Comparison of ENCODE assay signal across 1 cellular context in the genomic region with DNA sequence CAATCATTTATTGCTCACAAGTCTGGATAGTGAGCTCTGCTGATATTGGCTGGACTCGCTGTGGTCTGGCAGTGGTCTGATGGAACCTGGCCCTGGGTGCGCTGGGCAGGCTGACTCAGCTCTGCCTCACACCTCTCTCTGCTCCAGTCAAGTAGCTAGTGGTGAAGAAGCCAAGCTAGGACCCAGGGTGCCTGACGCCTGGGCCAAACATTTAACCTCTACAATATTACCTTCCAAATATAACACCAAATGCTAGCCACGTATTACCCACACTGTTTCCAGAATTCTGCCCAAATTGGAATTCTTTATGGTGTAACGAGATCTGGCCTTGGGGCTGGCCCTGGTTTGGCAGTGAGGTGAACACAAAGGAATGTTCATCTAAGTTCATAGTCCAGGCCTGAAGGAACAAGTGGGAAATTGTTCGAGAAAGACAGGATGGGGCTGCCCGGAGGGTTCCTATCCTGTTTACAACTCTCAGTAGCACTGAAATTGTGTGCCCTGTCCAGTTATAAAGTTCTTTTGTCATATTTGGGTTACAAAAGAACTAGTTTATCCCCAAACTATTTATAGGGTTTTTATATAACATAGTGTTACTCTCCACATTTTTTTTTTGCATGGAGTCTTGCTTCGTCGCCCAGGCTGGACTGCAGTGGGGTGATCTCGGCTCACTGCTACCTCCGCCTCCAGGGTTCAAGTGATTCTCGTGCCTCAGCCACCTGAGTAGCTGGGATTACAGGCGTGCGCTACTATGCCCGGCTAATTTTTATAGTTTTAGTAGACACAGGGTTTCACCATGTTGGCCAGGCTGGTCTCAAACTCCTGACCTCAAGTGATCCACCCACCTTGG.
A peak's percentile ranks its signal among the peaks of the same experiment; 100 is the strongest.
TF ChIP-seq lines count a peak whose summit lies in the region.

No MANE protein-coding gene starts in this region.

TF ChIP-seq in HepG2, 621 proteins besides CTCF, POLR2A, EP300 and RAD21 (continued from another document and continues in another):
- TF ChIP-seq, protein P1, sequence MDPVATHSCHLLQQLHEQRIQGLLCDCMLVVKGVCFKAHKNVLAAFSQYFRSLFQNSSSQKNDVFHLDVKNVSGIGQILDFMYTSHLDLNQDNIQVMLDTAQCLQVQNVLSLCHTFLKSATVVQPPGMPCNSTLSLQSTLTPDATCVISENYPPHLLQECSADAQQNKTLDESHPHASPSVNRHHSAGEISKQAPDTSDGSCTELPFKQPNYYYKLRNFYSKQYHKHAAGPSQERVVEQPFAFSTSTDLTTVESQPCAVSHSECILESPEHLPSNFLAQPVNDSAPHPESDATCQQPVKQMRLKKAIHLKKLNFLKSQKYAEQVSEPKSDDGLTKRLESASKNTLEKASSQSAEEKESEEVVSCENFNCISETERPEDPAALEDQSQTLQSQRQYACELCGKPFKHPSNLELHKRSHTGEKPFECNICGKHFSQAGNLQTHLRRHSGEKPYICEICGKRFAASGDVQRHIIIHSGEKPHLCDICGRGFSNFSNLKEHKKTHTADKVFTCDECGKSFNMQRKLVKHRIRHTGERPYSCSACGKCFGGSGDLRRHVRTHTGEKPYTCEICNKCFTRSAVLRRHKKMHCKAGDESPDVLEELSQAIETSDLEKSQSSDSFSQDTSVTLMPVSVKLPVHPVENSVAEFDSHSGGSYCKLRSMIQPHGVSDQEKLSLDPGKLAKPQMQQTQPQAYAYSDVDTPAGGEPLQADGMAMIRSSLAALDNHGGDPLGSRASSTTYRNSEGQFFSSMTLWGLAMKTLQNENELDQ (CRISPR knock-in tag; IDR thresholded peaks at IDR 0.05; ENCODE audit: borderline replicate concordance), result no peak
- TF ChIP-seq, protein P2, sequence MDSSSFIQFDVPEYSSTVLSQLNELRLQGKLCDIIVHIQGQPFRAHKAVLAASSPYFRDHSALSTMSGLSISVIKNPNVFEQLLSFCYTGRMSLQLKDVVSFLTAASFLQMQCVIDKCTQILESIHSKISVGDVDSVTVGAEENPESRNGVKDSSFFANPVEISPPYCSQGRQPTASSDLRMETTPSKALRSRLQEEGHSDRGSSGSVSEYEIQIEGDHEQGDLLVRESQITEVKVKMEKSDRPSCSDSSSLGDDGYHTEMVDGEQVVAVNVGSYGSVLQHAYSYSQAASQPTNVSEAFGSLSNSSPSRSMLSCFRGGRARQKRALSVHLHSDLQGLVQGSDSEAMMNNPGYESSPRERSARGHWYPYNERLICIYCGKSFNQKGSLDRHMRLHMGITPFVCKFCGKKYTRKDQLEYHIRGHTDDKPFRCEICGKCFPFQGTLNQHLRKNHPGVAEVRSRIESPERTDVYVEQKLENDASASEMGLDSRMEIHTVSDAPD (CRISPR knock-in tag; IDR thresholded peaks at IDR 0.05), result peak; percentile 95
- TF ChIP-seq ZSCAN20 (CRISPR knock-in tag; IDR thresholded peaks at IDR 0.05; ENCODE audit: borderline replicate concordance) (no peak), MYNN (CRISPR knock-in tag; IDR thresholded peaks at IDR 0.05; ENCODE audit: low read depth) (no peak), ARNT (IDR thresholded peaks at IDR 0.05) (no peak), ZFP36L1 (CRISPR knock-in tag; IDR thresholded peaks at IDR 0.05) (peak; percentile 85; the same call in 1 of the 2 replicates), KLF11 (CRISPR knock-in tag; IDR thresholded peaks at IDR 0.05) (no peak), ZNF543 (CRISPR knock-in tag; IDR thresholded peaks at IDR 0.05) (no peak), ZNF577 (CRISPR knock-in tag; IDR thresholded peaks at IDR 0.05; ENCODE audit: borderline replicate concordance, low read depth) (no peak), MED1 (CRISPR knock-in tag; IDR thresholded peaks at IDR 0.05) (peak; percentile 85), NFE2 (CRISPR knock-in tag; IDR thresholded peaks at IDR 0.05) (no peak), HDAC2 (CRISPR knock-in tag; IDR thresholded peaks at IDR 0.05) (peak; percentile 58), ZFAT (CRISPR knock-in tag; conservative IDR thresholded peaks at IDR 0.05) (no peak), ZNF572 (CRISPR knock-in tag; IDR thresholded peaks at IDR 0.05) (no peak), TEAD2 (CRISPR knock-in tag; IDR thresholded peaks at IDR 0.05) (0 out of 2 replicates have a peak, but pooled peaks have one; percentile 11), SIX4 (CRISPR knock-in tag; IDR thresholded peaks at IDR 0.05) (peak; percentile 73), ZNF326 (CRISPR knock-in tag; IDR thresholded peaks at IDR 0.05; ENCODE audit: borderline replicate concordance) (no peak), RFX5 (IDR thresholded peaks at IDR 0.05; ENCODE audit: low read depth, low read length) (no peak), MYC (CRISPR knock-in tag; IDR thresholded peaks at IDR 0.05; ENCODE audit: borderline replicate concordance) (no peak), ARHGAP35 (CRISPR knock-in tag; IDR thresholded peaks at IDR 0.05; ENCODE audit: borderline replicate concordance) (no peak), CEBPB (IDR thresholded peaks at IDR 0.05; ENCODE audit: borderline replicate concordance, low read depth, low read length) (0 out of 2 replicates have a peak, but pooled peaks have one; percentile 16), SNAI1 (CRISPR knock-in tag; IDR thresholded peaks at IDR 0.05; ENCODE audit: borderline replicate concordance) (no peak), KLF15 (CRISPR knock-in tag; IDR thresholded peaks at IDR 0.05; ENCODE audit: borderline replicate concordance) (no peak), SOX6 (IDR thresholded peaks at IDR 0.05) (no peak), SOX6 (CRISPR knock-in tag; IDR thresholded peaks at IDR 0.05) (peak; percentile 87), ZNF3 (CRISPR knock-in tag; IDR thresholded peaks at IDR 0.05) (no peak), KLF16 (CRISPR knock-in tag; IDR thresholded peaks at IDR 0.05) (no peak; a peak in 1 of 4 replicates), ZNF431 (CRISPR knock-in tag; IDR thresholded peaks at IDR 0.05; ENCODE audit: borderline replicate concordance, low read depth) (no peak), ZNF136 (CRISPR knock-in tag; IDR thresholded peaks at IDR 0.05; ENCODE audit: low read depth) (no peak), ZNF850 (CRISPR knock-in tag; conservative IDR thresholded peaks at IDR 0.05) (no peak), ZNF703 (CRISPR knock-in tag; IDR thresholded peaks at IDR 0.05; ENCODE audit: borderline replicate concordance) (no peak), ZFP82 (CRISPR knock-in tag; IDR thresholded peaks at IDR 0.05; ENCODE audit: borderline replicate concordance) (0 out of 2 replicates have a peak, but pooled peaks have one; percentile 53)
- TF ChIP-seq, protein P3, sequence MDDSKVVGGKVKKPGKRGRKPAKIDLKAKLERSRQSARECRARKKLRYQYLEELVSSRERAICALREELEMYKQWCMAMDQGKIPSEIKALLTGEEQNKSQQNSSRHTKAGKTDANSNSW (CRISPR knock-in tag; IDR thresholded peaks at IDR 0.05; ENCODE audit: borderline replicate concordance), result no peak
- TF ChIP-seq, protein P4, sequence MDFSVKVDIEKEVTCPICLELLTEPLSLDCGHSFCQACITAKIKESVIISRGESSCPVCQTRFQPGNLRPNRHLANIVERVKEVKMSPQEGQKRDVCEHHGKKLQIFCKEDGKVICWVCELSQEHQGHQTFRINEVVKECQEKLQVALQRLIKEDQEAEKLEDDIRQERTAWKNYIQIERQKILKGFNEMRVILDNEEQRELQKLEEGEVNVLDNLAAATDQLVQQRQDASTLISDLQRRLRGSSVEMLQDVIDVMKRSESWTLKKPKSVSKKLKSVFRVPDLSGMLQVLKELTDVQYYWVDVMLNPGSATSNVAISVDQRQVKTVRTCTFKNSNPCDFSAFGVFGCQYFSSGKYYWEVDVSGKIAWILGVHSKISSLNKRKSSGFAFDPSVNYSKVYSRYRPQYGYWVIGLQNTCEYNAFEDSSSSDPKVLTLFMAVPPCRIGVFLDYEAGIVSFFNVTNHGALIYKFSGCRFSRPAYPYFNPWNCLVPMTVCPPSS (IDR thresholded peaks at IDR 0.05), result no peak
- TF ChIP-seq, protein P5, sequence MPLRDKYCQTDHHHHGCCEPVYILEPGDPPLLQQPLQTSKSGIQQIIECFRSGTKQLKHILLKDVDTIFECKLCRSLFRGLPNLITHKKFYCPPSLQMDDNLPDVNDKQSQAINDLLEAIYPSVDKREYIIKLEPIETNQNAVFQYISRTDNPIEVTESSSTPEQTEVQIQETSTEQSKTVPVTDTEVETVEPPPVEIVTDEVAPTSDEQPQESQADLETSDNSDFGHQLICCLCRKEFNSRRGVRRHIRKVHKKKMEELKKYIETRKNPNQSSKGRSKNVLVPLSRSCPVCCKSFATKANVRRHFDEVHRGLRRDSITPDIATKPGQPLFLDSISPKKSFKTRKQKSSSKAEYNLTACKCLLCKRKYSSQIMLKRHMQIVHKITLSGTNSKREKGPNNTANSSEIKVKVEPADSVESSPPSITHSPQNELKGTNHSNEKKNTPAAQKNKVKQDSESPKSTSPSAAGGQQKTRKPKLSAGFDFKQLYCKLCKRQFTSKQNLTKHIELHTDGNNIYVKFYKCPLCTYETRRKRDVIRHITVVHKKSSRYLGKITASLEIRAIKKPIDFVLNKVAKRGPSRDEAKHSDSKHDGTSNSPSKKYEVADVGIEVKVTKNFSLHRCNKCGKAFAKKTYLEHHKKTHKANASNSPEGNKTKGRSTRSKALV (CRISPR knock-in tag; IDR thresholded peaks at IDR 0.05), result 0 out of 2 replicates have a peak, but pooled peaks have one; percentile 63
- TF ChIP-seq, protein P6, sequence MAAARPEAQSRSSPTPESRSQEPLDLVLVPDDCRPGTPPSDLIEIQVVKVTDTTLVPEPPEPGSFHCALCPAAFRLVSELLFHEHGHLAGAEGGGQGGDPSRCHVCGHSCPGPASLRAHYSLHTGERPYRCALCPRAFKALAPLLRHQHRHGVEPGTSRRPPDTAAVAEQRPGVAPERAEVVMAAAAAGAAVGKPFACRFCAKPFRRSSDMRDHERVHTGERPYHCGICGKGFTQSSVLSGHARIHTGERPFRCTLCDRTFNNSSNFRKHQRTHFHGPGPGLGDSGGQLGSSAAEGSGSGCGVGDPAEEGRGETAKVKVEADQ (CRISPR knock-in tag; IDR thresholded peaks at IDR 0.05; ENCODE audit: borderline replicate concordance), result peak; percentile 26; the same call in 1 of the 2 replicates
- TF ChIP-seq, protein P7, sequence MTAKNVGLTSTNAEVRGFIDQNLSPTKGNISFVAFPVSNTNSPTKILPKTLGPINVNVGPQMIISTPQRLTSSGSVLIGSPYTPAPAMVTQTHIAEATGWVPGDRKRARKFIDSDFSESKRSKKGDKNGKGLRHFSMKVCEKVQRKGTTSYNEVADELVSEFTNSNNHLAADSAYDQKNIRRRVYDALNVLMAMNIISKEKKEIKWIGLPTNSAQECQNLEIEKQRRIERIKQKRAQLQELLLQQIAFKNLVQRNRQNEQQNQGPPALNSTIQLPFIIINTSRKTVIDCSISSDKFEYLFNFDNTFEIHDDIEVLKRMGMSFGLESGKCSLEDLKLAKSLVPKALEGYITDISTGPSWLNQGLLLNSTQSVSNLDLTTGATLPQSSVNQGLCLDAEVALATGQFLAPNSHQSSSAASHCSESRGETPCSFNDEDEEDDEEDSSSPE (CRISPR knock-in tag; IDR thresholded peaks at IDR 0.05), result no peak
- TF ChIP-seq, protein P8, sequence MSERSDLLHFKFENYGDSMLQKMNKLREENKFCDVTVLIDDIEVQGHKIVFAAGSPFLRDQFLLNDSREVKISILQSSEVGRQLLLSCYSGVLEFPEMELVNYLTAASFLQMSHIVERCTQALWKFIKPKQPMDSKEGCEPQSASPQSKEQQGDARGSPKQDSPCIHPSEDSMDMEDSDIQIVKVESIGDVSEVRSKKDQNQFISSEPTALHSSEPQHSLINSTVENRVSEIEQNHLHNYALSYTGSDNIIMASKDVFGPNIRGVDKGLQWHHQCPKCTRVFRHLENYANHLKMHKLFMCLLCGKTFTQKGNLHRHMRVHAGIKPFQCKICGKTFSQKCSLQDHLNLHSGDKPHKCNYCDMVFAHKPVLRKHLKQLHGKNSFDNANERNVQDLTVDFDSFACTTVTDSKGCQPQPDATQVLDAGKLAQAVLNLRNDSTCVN (CRISPR knock-in tag; IDR thresholded peaks at IDR 0.05; ENCODE audit: borderline replicate concordance), result 0 out of 2 replicates have a peak, but pooled peaks have one; percentile 14
- TF ChIP-seq, protein P9, sequence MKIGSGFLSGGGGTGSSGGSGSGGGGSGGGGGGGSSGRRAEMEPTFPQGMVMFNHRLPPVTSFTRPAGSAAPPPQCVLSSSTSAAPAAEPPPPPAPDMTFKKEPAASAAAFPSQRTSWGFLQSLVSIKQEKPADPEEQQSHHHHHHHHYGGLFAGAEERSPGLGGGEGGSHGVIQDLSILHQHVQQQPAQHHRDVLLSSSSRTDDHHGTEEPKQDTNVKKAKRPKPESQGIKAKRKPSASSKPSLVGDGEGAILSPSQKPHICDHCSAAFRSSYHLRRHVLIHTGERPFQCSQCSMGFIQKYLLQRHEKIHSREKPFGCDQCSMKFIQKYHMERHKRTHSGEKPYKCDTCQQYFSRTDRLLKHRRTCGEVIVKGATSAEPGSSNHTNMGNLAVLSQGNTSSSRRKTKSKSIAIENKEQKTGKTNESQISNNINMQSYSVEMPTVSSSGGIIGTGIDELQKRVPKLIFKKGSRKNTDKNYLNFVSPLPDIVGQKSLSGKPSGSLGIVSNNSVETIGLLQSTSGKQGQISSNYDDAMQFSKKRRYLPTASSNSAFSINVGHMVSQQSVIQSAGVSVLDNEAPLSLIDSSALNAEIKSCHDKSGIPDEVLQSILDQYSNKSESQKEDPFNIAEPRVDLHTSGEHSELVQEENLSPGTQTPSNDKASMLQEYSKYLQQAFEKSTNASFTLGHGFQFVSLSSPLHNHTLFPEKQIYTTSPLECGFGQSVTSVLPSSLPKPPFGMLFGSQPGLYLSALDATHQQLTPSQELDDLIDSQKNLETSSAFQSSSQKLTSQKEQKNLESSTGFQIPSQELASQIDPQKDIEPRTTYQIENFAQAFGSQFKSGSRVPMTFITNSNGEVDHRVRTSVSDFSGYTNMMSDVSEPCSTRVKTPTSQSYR (CRISPR knock-in tag; IDR thresholded peaks at IDR 0.05; ENCODE audit: borderline replicate concordance), result no peak
- TF ChIP-seq, protein P10, sequence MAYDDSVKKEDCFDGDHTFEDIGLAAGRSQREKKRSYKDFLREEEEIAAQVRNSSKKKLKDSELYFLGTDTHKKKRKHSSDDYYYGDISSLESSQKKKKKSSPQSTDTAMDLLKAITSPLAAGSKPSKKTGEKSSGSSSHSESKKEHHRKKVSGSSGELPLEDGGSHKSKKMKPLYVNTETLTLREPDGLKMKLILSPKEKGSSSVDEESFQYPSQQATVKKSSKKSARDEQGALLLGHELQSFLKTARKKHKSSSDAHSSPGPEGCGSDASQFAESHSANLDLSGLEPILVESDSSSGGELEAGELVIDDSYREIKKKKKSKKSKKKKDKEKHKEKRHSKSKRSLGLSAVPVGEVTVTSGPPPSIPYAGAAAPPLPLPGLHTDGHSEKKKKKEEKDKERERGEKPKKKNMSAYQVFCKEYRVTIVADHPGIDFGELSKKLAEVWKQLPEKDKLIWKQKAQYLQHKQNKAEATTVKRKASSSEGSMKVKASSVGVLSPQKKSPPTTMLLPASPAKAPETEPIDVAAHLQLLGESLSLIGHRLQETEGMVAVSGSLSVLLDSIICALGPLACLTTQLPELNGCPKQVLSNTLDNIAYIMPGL (CRISPR knock-in tag; IDR thresholded peaks at IDR 0.05; ENCODE audit: borderline replicate concordance in 1 of 2, low read depth in 1 of 2), result 0 out of 4 replicates have a peak, but pooled peaks of 1 of the 2 experiments have one; percentile 11
- TF ChIP-seq, protein P11, sequence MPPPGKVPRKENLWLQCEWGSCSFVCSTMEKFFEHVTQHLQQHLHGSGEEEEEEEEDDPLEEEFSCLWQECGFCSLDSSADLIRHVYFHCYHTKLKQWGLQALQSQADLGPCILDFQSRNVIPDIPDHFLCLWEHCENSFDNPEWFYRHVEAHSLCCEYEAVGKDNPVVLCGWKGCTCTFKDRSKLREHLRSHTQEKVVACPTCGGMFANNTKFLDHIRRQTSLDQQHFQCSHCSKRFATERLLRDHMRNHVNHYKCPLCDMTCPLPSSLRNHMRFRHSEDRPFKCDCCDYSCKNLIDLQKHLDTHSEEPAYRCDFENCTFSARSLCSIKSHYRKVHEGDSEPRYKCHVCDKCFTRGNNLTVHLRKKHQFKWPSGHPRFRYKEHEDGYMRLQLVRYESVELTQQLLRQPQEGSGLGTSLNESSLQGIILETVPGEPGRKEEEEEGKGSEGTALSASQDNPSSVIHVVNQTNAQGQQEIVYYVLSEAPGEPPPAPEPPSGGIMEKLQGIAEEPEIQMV (CRISPR knock-in tag; IDR thresholded peaks at IDR 0.05; ENCODE audit: low read depth), result no peak
